Comparison of ENCODE assay signal across 10 cellular contexts in genomic region chr16:85384831-85385462, GRCh38.
A peak's percentile ranks its signal among the peaks of the same experiment; 100 is the strongest.
DNase-seq lines count a peak whose midpoint lies in the region; ATAC-seq and TF ChIP-seq lines count a peak whose summit lies in the region.
"Had no signal": no experiment of that assay in that cellular context is flagged by ENCODE, and none has a peak within 500 bp of the region (broad histone marks: within the 10 kb centered on the region; RNA-seq: fewer than 3 reads in every experiment).

No MANE protein-coding gene starts in this region.

- no peaks in the 10 kb centered on the region for H3K9me3 ChIP-seq in smooth muscle cell (replicated peaks; ENCODE audit: low read depth)

- H3K4me1 ChIP-seq in smooth muscle cell (ENCODE audit: low read depth): peaks cover 12% of the 10 kb centered on the region

- no peak overlapping the region for H3K9ac ChIP-seq in smooth muscle cell (ENCODE audit: low read depth)

- H3K36me3 ChIP-seq in smooth muscle cell (ENCODE audit: low read depth): no peaks in the 10 kb centered on the region

- H3F3A ChIP-seq in smooth muscle cell (ENCODE audit: low read depth): peaks cover 12% of the 10 kb centered on the region

- H3K27ac ChIP-seq in 22Rv1 (peak overlapping the region; percentile 90), smooth muscle cell (ENCODE audit: low read depth) (no peak overlapping the region)

- H3K27me3 ChIP-seq in smooth muscle cell (ENCODE audit: low read depth): no peaks in the 10 kb centered on the region

- H4K20me1 ChIP-seq in smooth muscle cell (ENCODE audit: low read depth): peaks cover 45% of the 10 kb centered on the region

- no peak overlapping the region for H3K4me2 ChIP-seq in smooth muscle cell

- no peak overlapping the region for H3K4me3 ChIP-seq in smooth muscle cell

- no peak for ATAC-seq in HG03280 (IDR thresholded peaks at IDR 0.05; ENCODE audit: unreplicated experiment)

- H2AFZ ChIP-seq in smooth muscle cell (ENCODE audit: low read depth): no peak overlapping the region

- no peaks in the 10 kb centered on the region for H3K79me2 ChIP-seq in smooth muscle cell (ENCODE audit: low read depth)

- 76% methylated on average over 20 of the region's 20 CpGs for WGBS in smooth muscle cell (ENCODE audit: low lambda C conversion rate)

- DNase-seq in NCI-H1436 (lab: John Stamatoyannopoulos, UW) (peak; percentile 64), SHP77 treated with DMSO at 0.1 percent for 48 hours (lab: John Stamatoyannopoulos, UW) (peak; percentile 74), kidney tubule cell (ENCODE audit: low spot score) (peak; percentile 15), NK-92 (lab: John Stamatoyannopoulos, UW; ENCODE audit: unreplicated experiment) (no peak), D341Med (ENCODE audit: low spot score) (no peak), smooth muscle cell (lab: John Stamatoyannopoulos, UW; ENCODE audit: unreplicated experiment) (no peak)
- DNase-seq: NCI-H1930, T-helper 9 cell had no signal

- no peak for TF ChIP-seq CTCF in 22Rv1 (IDR thresholded peaks at IDR 0.05)
- TF ChIP-seq CTCF in smooth muscle cell (IDR thresholded peaks at IDR 0.05; ENCODE audit: borderline replicate concordance, insufficient read depth, poor library complexity, severe bottlenecking): no peak

Comparison
In these comparisons a context has a peak if more than half of its experiments do, and no peak if none do; other contexts are left out.
1. DNase-seq: peak in NCI-H1436 (single experiment), SHP77 treated with DMSO at 0.1 percent for 48 hours (single experiment) and kidney tubule cell (single experiment); none in NK-92 (single experiment), D341Med (single experiment) and smooth muscle cell (single experiment).